In genomic region chr3:188242426-188243123, GRCh38 we compare ENCODE assay signal across 11 cellular contexts.
A peak's percentile ranks its signal among the peaks of the same experiment; 100 is the strongest.
DNase-seq lines count a peak whose midpoint lies in the region; ATAC-seq and TF ChIP-seq lines count a peak whose summit lies in the region.
"Had no signal": no experiment of that assay in that cellular context is flagged by ENCODE, and none has a peak within 500 bp of the region (broad histone marks: within the 10 kb centered on the region; RNA-seq: fewer than 3 reads in every experiment).

No MANE protein-coding gene starts in this region.

- H3K4me3 ChIP-seq in heart left ventricle (no peak overlapping the region), muscle layer of colon (ENCODE audit: low read depth in 1 of 2, low read length in 2 of 2) (no peak overlapping the region), testis (no peak overlapping the region)

- H3K27me3 ChIP-seq in heart left ventricle (no peaks in the 10 kb centered on the region), muscle layer of colon (ENCODE audit: control insufficient read depth in 1 of 2, insufficient read depth in 2 of 2, low read length in 2 of 2) (no peaks in the 10 kb centered on the region), testis (no peaks in the 10 kb centered on the region)

- TF ChIP-seq POLR2A in heart left ventricle (IDR thresholded peaks at IDR 0.05) (no peak), testis (IDR thresholded peaks at IDR 0.05) (no peak)

- peaks cover 0 to 60% (median 30%) of the 10 kb centered on the region in 12 donors for H3K4me1 ChIP-seq in heart left ventricle
- H3K4me1 ChIP-seq in muscle layer of colon (ENCODE audit: insufficient read depth, low read length), result peaks cover 62% of the 10 kb centered on the region
- no peaks in the 10 kb centered on the region for H3K4me1 ChIP-seq in testis

- no peak for DNase-seq in heart left ventricle
- DNase-seq in cardiac septum (ENCODE audit: low spot score), result no peak
- DNase-seq in MCF 10A (ENCODE audit: unreplicated experiment), result no peak
- DNase-seq in testis, result no peak
- DNase-seq in T-cell, result no peak
- DNase-seq in NCI-H187 treated with DMSO at 0.1 percent for 48 hours (lab: John Stamatoyannopoulos, UW), result no peak
- DNase-seq: ACHN; NCI-H1694 treated with DMSO at 0.1 percent for 48 hours; stimulated activated CD4-positive, alpha-beta T cell treated with anti-CD3 and anti-CD28 coated beads, Interleukin-15, amount 100 ng/mL, for 24 hours had no signal

- WGBS in heart left ventricle, 4 donors, result 69 to 77% (median 71%) methylated on average over 3 of the region's 3 CpGs
- 79 to 81% methylated on average over 3 of the region's 3 CpGs for WGBS in testis, 2 donors

- H3K27me3 Mint-ChIP-seq in MCF 10A (ENCODE audit: insufficient read depth, unreplicated experiment) (no peaks in the 10 kb centered on the region), T-cell (no peaks in the 10 kb centered on the region)

- H3K27ac Mint-ChIP-seq in MCF 10A (ENCODE audit: low read depth, unreplicated experiment), result peak overlapping the region; percentile 81
- peak overlapping the region in 1 of 2 donors; percentile 4 for H3K27ac Mint-ChIP-seq in T-cell

- POLR2A ChIA-PET in MCF 10A (lab: Yijun Ruan, JAX) (interaction anchor here (0.6 to 2.1 kb wide), 4 partner anchors 14 to 861 kb away, joined by 3 to 10 read pairs (median 4); partner anchors contain the start of gene BCL6), T-cell (lab: Charles Lee) (no interaction called here)

- no peaks in the 10 kb centered on the region for H3K9me3 ChIP-seq in heart left ventricle
- H3K9me3 ChIP-seq in muscle layer of colon (ENCODE audit: low read length), result no peaks in the 10 kb centered on the region
- no peaks in the 10 kb centered on the region for H3K9me3 ChIP-seq in testis

- intact Hi-C loops in heart left ventricle (cut with DNase I), result no loop called here
- intact Hi-C loops in cardiac septum (cut with DNase I), result no loop called here
- intact Hi-C loops in MCF 10A (cut with micrococcal nuclease), result no loop called here
- intact Hi-C loops in testis (cut with DNase I; ENCODE audit: low total_unique reads), result no loop called here

- H3K27ac ChIP-seq in heart left ventricle, result peak overlapping the region in 11 of 12 donors; percentile 54 to 83 (median 72)
- H3K27ac ChIP-seq in muscle layer of colon (ENCODE audit: low read depth, low read length), result peak overlapping the region; percentile 68
- no peak overlapping the region for H3K27ac ChIP-seq in testis

- H3K36me3 ChIP-seq in heart left ventricle (no peaks in the 10 kb centered on the region), muscle layer of colon (ENCODE audit: insufficient read depth, low read length) (peaks cover 15% of the 10 kb centered on the region), testis (ENCODE audit: low read depth, missing control alignments) (no peaks in the 10 kb centered on the region)

- H3K36me3 Mint-ChIP-seq in MCF 10A (ENCODE audit: insufficient read depth, unreplicated experiment) (no peaks in the 10 kb centered on the region), T-cell (peaks cover 22% of the 10 kb centered on the region)

- CTCF ChIA-PET in MCF 10A (lab: Yijun Ruan, JAX) (interaction anchor here (1.1 kb wide), 1 partner anchor 500 kb away, joined by 3 read pairs; no protein-coding TSS in a partner anchor), T-cell (lab: Charles Lee) (no interaction called here)

- H3K4me3 Mint-ChIP-seq in MCF 10A (ENCODE audit: unreplicated experiment) (no peak overlapping the region), T-cell (no peak overlapping the region)

- ATAC-seq in heart left ventricle (peak in 1 of 4 donors; percentile 23), T-cell (replicated peaks in 1 of 4) (no peak), GM19467 (IDR thresholded peaks at IDR 0.05; ENCODE audit: unreplicated experiment) (no peak)

- TF ChIP-seq CTCF in heart left ventricle (IDR thresholded peaks at IDR 0.05) (no peak), MCF 10A (IDR thresholded peaks at IDR 0.05; ENCODE audit: unreplicated experiment) (no peak), testis (IDR thresholded peaks at IDR 0.05) (no peak)

- BruUV-seq in MCF 10A (replicated peaks; lab: Mats Ljungman, UMichigan), result no TSS peak

- H3K9me3 Mint-ChIP-seq in MCF 10A (ENCODE audit: unreplicated experiment), result no peaks in the 10 kb centered on the region
- no peaks in the 10 kb centered on the region for H3K9me3 Mint-ChIP-seq in T-cell

- H3K4me1 Mint-ChIP-seq in MCF 10A (ENCODE audit: insufficient read depth, unreplicated experiment), result peaks cover 28% of the 10 kb centered on the region
- peaks cover 0 to 28% (median 4%) of the 10 kb centered on the region in 3 donors for H3K4me1 Mint-ChIP-seq in T-cell

- H3K9ac ChIP-seq in muscle layer of colon (ENCODE audit: low read length), result no peak overlapping the region

Comparison
In these comparisons a context has a peak if more than half of its experiments do, and no peak if none do; other contexts are left out.
1. H3K27ac ChIP-seq: peak in heart left ventricle (11 of 12) and muscle layer of colon (single experiment); none in testis (0 of 2).